Comparison of ENCODE assay signal across 17 cellular contexts in genomic region chr5:170411100-170411499, GRCh38. TPM values are rescaled to one million over a fixed set of nuclear protein-coding genes. Genes with fewer than 3 reads are reported as not detected.
A peak's percentile ranks its signal among the peaks of the same experiment; 100 is the strongest.
DNase-seq lines count a peak whose midpoint lies in the region; ATAC-seq, FAIRE-seq and TF ChIP-seq lines count a peak whose summit lies in the region.
"Had no signal": no experiment of that assay in that cellular context is flagged by ENCODE, and none has a peak within 500 bp of the region (broad histone marks: within the 10 kb centered on the region; RNA-seq: fewer than 3 reads in every experiment).

No MANE protein-coding gene starts in this region.

- no peaks in the 10 kb centered on the region for H3K36me3 Mint-ChIP-seq in HFFc6 (ENCODE audit: low read depth)
- no peaks in the 10 kb centered on the region for H3K36me3 Mint-ChIP-seq in activated CD8-positive, alpha-beta memory T cell treated with anti-CD3 and anti-CD28 coated beads, Interleukin-2, amount 10 ng/mL, durations not matched to agents 7 days and 5 days
- H3K36me3 Mint-ChIP-seq: naive B cell had no signal

- WGBS in A549 (ENCODE audit: missing lambda C conversion rate), result 61% methylated on average over 3 of the region's 3 CpGs
- WGBS in testis, 2 donors, result 93 to 96% methylated on average over 3 of the region's 3 CpGs

- no peak for TF ChIP-seq POLR2A in A549 (IDR thresholded peaks at IDR 0.05; ENCODE audit: low read length)
- TF ChIP-seq POLR2A in testis (IDR thresholded peaks at IDR 0.05), result no peak

- peaks cover 14% of the 10 kb centered on the region for H3K27me3 Mint-ChIP-seq in HFFc6 (ENCODE audit: insufficient read depth)
- H3K27me3 Mint-ChIP-seq in activated CD8-positive, alpha-beta memory T cell treated with anti-CD3 and anti-CD28 coated beads, Interleukin-2, amount 10 ng/mL, durations not matched to agents 7 days and 5 days, result peaks cover 10% of the 10 kb centered on the region
- H3K27me3 Mint-ChIP-seq: naive B cell had no signal

- no peak overlapping the region for H2AFZ ChIP-seq in SU-DHL-6 (ENCODE audit: low read depth, low read length, severe bottlenecking)

- CTCF ChIA-PET in A549 (lab: Yijun Ruan, JAX), result interaction anchor here (1.2 to 2.6 kb wide), 5 partner anchors 9 to 220 kb away, joined by 3 to 12 read pairs (median 4); no protein-coding TSS in a partner anchor
- CTCF ChIA-PET in activated CD8-positive, alpha-beta memory T cell treated with anti-CD3 and anti-CD28 coated beads, Interleukin-2, amount 10 ng/mL, durations not matched to agents 7 days and 5 days (lab: Charles Lee), result interaction anchor here (1.0 to 2.4 kb wide), 6 partner anchors 8 to 185 kb away, joined by 3 to 5 read pairs (median 4); no protein-coding TSS in a partner anchor

- TF ChIP-seq CTCF in A549 (IDR thresholded peaks at IDR 0.05) (peak; percentile 29; the same call in 2 of the 3 replicates), GM10266 (IDR thresholded peaks at IDR 0.05; ENCODE audit: control insufficient read depth, insufficient read depth, low read depth, missing control alignments) (peak; percentile 32), HFFc6 (IDR thresholded peaks at IDR 0.05) (peak; percentile 54), SU-DHL-6 (IDR thresholded peaks at IDR 0.05; ENCODE audit: insufficient read depth, low read length, poor library complexity, severe bottlenecking) (peak; percentile 44), testis (IDR thresholded peaks at IDR 0.05) (no peak)

- DNase-seq in A549 (ENCODE audit: low read depth in 1 of 2, low spot score in 1 of 2) (no peak), GM10266 (ENCODE audit: extremely low spot score) (no peak), HFFc6 (no peak), NCI-H446 (lab: John Stamatoyannopoulos, UW) (no peak), DMS79 (lab: John Stamatoyannopoulos, UW) (no peak), testis (no peak)
- DNase-seq in activated CD8-positive, alpha-beta memory T cell treated with anti-CD3 and anti-CD28 coated beads, Interleukin-2, amount 10 ng/mL, durations not matched to agents 7 days and 5 days, result no peak
- DNase-seq: activated CD8-positive, alpha-beta memory T cell treated with anti-CD3 and anti-CD28 coated beads for 24 hours; activated gamma-delta T cell; HCEC 1CT; naive B cell; NCI-H1092; psoas muscle had no signal

- no peaks in the 10 kb centered on the region for H3K9me2 ChIP-seq in SU-DHL-6 (replicated peaks; ENCODE audit: insufficient read depth, low read length)

- no peak for FAIRE-seq in A549 (lab: Jason Lieb, UNC)

- no peak overlapping the region for H3K4me3 ChIP-seq in A549
- H3K4me3 ChIP-seq in SU-DHL-6 (ENCODE audit: insufficient read depth, low read length, poor library complexity, severe bottlenecking), result no peak overlapping the region
- H3K4me3 ChIP-seq in testis, result no peak overlapping the region
- H3K4me3 ChIP-seq: ascending aorta, gastroesophageal sphincter, psoas muscle, SJSA1 had no signal

- no peak for ATAC-seq in A549
- no peak for ATAC-seq in activated CD8-positive, alpha-beta memory T cell treated with anti-CD3 and anti-CD28 coated beads, Interleukin-2, amount 10 ng/mL, durations not matched to agents 7 days and 5 days
- ATAC-seq: gastroesophageal sphincter, psoas muscle had no signal

- H3K36me3 ChIP-seq in SU-DHL-6 (ENCODE audit: low read length) (no peaks in the 10 kb centered on the region), testis (ENCODE audit: low read depth, missing control alignments) (no peaks in the 10 kb centered on the region)
- H3K36me3 ChIP-seq: SJSA1 had no signal

- no peaks in the 10 kb centered on the region for H3K9me3 Mint-ChIP-seq in HFFc6
- H3K9me3 Mint-ChIP-seq in activated CD8-positive, alpha-beta memory T cell treated with anti-CD3 and anti-CD28 coated beads, Interleukin-2, amount 10 ng/mL, durations not matched to agents 7 days and 5 days (ENCODE audit: low read depth), result no peaks in the 10 kb centered on the region
- H3K9me3 Mint-ChIP-seq: naive B cell had no signal

- no peaks in the 10 kb centered on the region for H3K4me1 ChIP-seq in A549
- H3K4me1 ChIP-seq in testis, result peaks cover 10% of the 10 kb centered on the region
- H3K4me1 ChIP-seq: ascending aorta, psoas muscle, SJSA1 had no signal

- H3K27ac ChIP-seq in A549 (no peak overlapping the region), SU-DHL-6 (ENCODE audit: low read depth, low read length) (no peak overlapping the region), testis (no peak overlapping the region)
- H3K27ac ChIP-seq: ascending aorta, gastroesophageal sphincter, psoas muscle, SJSA1 had no signal

- intact Hi-C loops in testis (cut with DNase I; ENCODE audit: low total_unique reads), result no loop called here

- H3K9ac ChIP-seq in SU-DHL-6 (ENCODE audit: low read length), result no peak overlapping the region

- H3K79me2 ChIP-seq in SU-DHL-6 (ENCODE audit: insufficient read depth, low read length), result no peaks in the 10 kb centered on the region

- H3K4me2 ChIP-seq in A549, result no peak overlapping the region
- H3K4me2 ChIP-seq in SU-DHL-6 (ENCODE audit: low read depth, low read length, poor library complexity, severe bottlenecking), result no peak overlapping the region

- no peaks in the 10 kb centered on the region for H3K27me3 ChIP-seq in SU-DHL-6 (ENCODE audit: low read length)
- H3K27me3 ChIP-seq in testis, result no peaks in the 10 kb centered on the region
- H3K27me3 ChIP-seq: ascending aorta, gastroesophageal sphincter had no signal

- no peak for TF ChIP-seq RAD21 in A549 (conservative IDR thresholded peaks at IDR 0.05 in 1 of 2, IDR thresholded peaks at IDR 0.05 in 1 of 2)

- POLR2A ChIA-PET in A549 (lab: Yijun Ruan, JAX), result no interaction called here

- H3K9me3 ChIP-seq in A549 (no peaks in the 10 kb centered on the region), SU-DHL-6 (ENCODE audit: insufficient read depth, low read length) (no peaks in the 10 kb centered on the region), testis (no peaks in the 10 kb centered on the region)
- H3K9me3 ChIP-seq: ascending aorta, gastroesophageal sphincter, psoas muscle, SJSA1 had no signal

- no peak for TF ChIP-seq EP300 in A549 (IDR thresholded peaks at IDR 0.05)

- H4K20me1 ChIP-seq in SU-DHL-6 (ENCODE audit: low read depth, low read length), result 0 out of 2 replicates have a peak, but pooled peaks cover 3% of the 10 kb centered on the region

- no peaks in the 10 kb centered on the region for H3K4me1 Mint-ChIP-seq in HFFc6 (ENCODE audit: low read depth)
- H3K4me1 Mint-ChIP-seq in activated CD8-positive, alpha-beta memory T cell treated with anti-CD3 and anti-CD28 coated beads, Interleukin-2, amount 10 ng/mL, durations not matched to agents 7 days and 5 days, result peaks cover under 1% of the 10 kb centered on the region

- H3F3A ChIP-seq in SU-DHL-6 (ENCODE audit: insufficient read depth), result no peaks in the 10 kb centered on the region

- H3K27ac Mint-ChIP-seq in HFFc6, result no peak overlapping the region
- no peak overlapping the region for H3K27ac Mint-ChIP-seq in activated CD8-positive, alpha-beta memory T cell treated with anti-CD3 and anti-CD28 coated beads, Interleukin-2, amount 10 ng/mL, durations not matched to agents 7 days and 5 days

- H3K4me3 Mint-ChIP-seq in HFFc6, result no peak overlapping the region
- no peak overlapping the region for H3K4me3 Mint-ChIP-seq in activated CD8-positive, alpha-beta memory T cell treated with anti-CD3 and anti-CD28 coated beads, Interleukin-2, amount 10 ng/mL, durations not matched to agents 7 days and 5 days
- H3K4me3 Mint-ChIP-seq: naive B cell had no signal

TF ChIP-seq in A549, 52 proteins besides CTCF, POLR2A, EP300 and RAD21 (continues in another document):
- no peak for TF ChIP-seq GATA3 (IDR thresholded peaks at IDR 0.05; ENCODE audit: borderline replicate concordance)
- TF ChIP-seq TFCP2L1 (CRISPR knock-in tag; IDR thresholded peaks at IDR 0.05), result no peak
- no peak for TF ChIP-seq EHF (CRISPR knock-in tag; IDR thresholded peaks at IDR 0.05)
- no peak for TF ChIP-seq ZFP36 (IDR thresholded peaks at IDR 0.05; ENCODE audit: borderline replicate concordance, partially characterized antibody)
- no peak for TF ChIP-seq RNF2 (IDR thresholded peaks at IDR 0.05; ENCODE audit: borderline replicate concordance, low read depth)
- TF ChIP-seq SREBF2 (IDR thresholded peaks at IDR 0.05), result no peak
- no peak for TF ChIP-seq FOSL2 (IDR thresholded peaks at IDR 0.05)
- TF ChIP-seq FOSL2 (CRISPR knock-in tag; IDR thresholded peaks at IDR 0.05), result no peak
- no peak for TF ChIP-seq NFE2L2 (conservative IDR thresholded peaks at IDR 0.05; ENCODE audit: low read length)
- TF ChIP-seq HOXB13 (CRISPR knock-in tag; IDR thresholded peaks at IDR 0.05; ENCODE audit: low read depth), result no peak
- TF ChIP-seq ESRRA (IDR thresholded peaks at IDR 0.05; ENCODE audit: borderline replicate concordance, low read length), result no peak
- no peak for TF ChIP-seq HEYL (CRISPR knock-in tag; IDR thresholded peaks at IDR 0.05)
- no peak for TF ChIP-seq MAZ (IDR thresholded peaks at IDR 0.05; ENCODE audit: borderline replicate concordance, low read depth, low read length)
- TF ChIP-seq PHF8 (IDR thresholded peaks at IDR 0.05; ENCODE audit: borderline replicate concordance, low read depth), result no peak
- TF ChIP-seq ATOH8 (CRISPR knock-in tag; IDR thresholded peaks at IDR 0.05; ENCODE audit: low read depth), result no peak
- TF ChIP-seq KDM5A (IDR thresholded peaks at IDR 0.05), result no peak
- TF ChIP-seq EHMT2 (IDR thresholded peaks at IDR 0.05; ENCODE audit: low read depth), result no peak

RNA-seq across cellular contexts. Expression of gene KCNMB1, which starts 21.9 kb away (rescaled TPM):
- polyA plus RNA-seq in A549 (2011; rRNA removed) (not detected in 2 replicates), A549 (2017; fragmentation: RNase III; extraction: RNeasy Plus Mini Kit Qiagen cat#74134 plus additional on column Dnase treatment) (not detected in 3 replicates), testis (ENCODE audit: insufficient read depth, low read depth, low replicate concordance) (4.6 TPM)
- polyA plus RNA-seq in A549 (2012; cell fraction: cytosol; rRNA removed), result not detected in 2 replicates
- not detected in 2 replicates for polyA plus RNA-seq in A549 (2012; cell fraction: nucleus; rRNA removed)
- polyA minus RNA-seq in A549 (2011; rRNA and poly(A)+ RNA removed), result not detected in 2 replicates
- not detected for total RNA-seq in HFFc6 (2021; fragmentation: NEBNext Ultra II Directional; extraction: Animal tissue kit (Norgen Biotek cat#: 25700))
- total RNA-seq in activated CD8-positive, alpha-beta memory T cell treated with anti-CD3 and anti-CD28 coated beads, Interleukin-2, amount 10 ng/mL, durations not matched to agents 7 days and 5 days, result not detected
- total RNA-seq in testis, result 1 to 10 TPM; 2.5 to 3.1 TPM

Comparison
In these comparisons a context has a peak if more than half of its experiments do, and no peak if none do; other contexts are left out.
1. CTCF ChIP-seq: peak in A549 (single experiment), GM10266 (single experiment), HFFc6 (single experiment) and SU-DHL-6 (single experiment); none in testis (0 of 3).